8 cellular contexts compared by ENCODE assay signal in genomic region chr19:49421039-49421877, GRCh38. TPM values are rescaled to one million over a fixed set of nuclear protein-coding genes. Genes with fewer than 3 reads are reported as not detected.
DNase-seq lines count a peak whose midpoint lies in the region; ATAC-seq and TF ChIP-seq lines count a peak whose summit lies in the region.

No MANE protein-coding gene starts in this region.

- no peak overlapping the region for H2AK5ac ChIP-seq in mesenchymal stem cell (ENCODE audit: low read length, severe bottlenecking)

- no peak for TF ChIP-seq CTCF in CD8-positive, alpha-beta T cell (IDR thresholded peaks at IDR 0.05)
- no peak for TF ChIP-seq CTCF in upper lobe of right lung (IDR thresholded peaks at IDR 0.05)

- H3K18ac ChIP-seq in mesenchymal stem cell (ENCODE audit: low read depth in 1 of 2, low read length in 2 of 2), result no peak overlapping the region

- no peak overlapping the region for H3K9ac ChIP-seq in mesenchymal stem cell (ENCODE audit: low read length)

- no peaks in the 10 kb centered on the region for H3K79me1 ChIP-seq in mesenchymal stem cell (replicated peaks; ENCODE audit: low read length, poor library complexity, severe bottlenecking)

- H2BK12ac ChIP-seq in mesenchymal stem cell (ENCODE audit: low read length in 2 of 2), result no peak overlapping the region

- H3K36me3 ChIP-seq in CD8-positive, alpha-beta T cell (ENCODE audit: insufficient read depth, low read length), result no peaks in the 10 kb centered on the region
- H3K36me3 ChIP-seq in mesenchymal stem cell (ENCODE audit: control insufficient read depth in 1 of 2, insufficient read depth in 2 of 2, low read depth in 1 of 2, low read length in 2 of 2), result no peaks in the 10 kb centered on the region
- H3K36me3 ChIP-seq in upper lobe of right lung, result no peaks in the 10 kb centered on the region

- H3K9me3 ChIP-seq in CD8-positive, alpha-beta T cell (ENCODE audit: low read length), result no peaks in the 10 kb centered on the region
- H3K9me3 ChIP-seq in mesenchymal stem cell (ENCODE audit: control insufficient read depth, low read length), result no peaks in the 10 kb centered on the region
- no peaks in the 10 kb centered on the region for H3K9me3 ChIP-seq in upper lobe of right lung

- no peak overlapping the region for H3K23ac ChIP-seq in mesenchymal stem cell (ENCODE audit: low read length in 2 of 2)

- ATAC-seq in CD8-positive, alpha-beta T cell, result peak; percentile 50
- ATAC-seq in upper lobe of right lung (peak; percentile 79), HG02981 (IDR thresholded peaks at IDR 0.05; ENCODE audit: unreplicated experiment) (no peak), GM21423 (IDR thresholded peaks at IDR 0.05; ENCODE audit: unreplicated experiment) (no peak)

- no peak overlapping the region for H2BK15ac ChIP-seq in mesenchymal stem cell (ENCODE audit: low read depth, poor library complexity, severe bottlenecking)

- no peaks in the 10 kb centered on the region for H3K9me3 Mint-ChIP-seq in CD8-positive, alpha-beta T cell

- no peak overlapping the region for H3K27ac ChIP-seq in CD8-positive, alpha-beta T cell (ENCODE audit: low read depth, low read length)
- H3K27ac ChIP-seq in mesenchymal stem cell (ENCODE audit: low read length, poor library complexity, severe bottlenecking) (no peak overlapping the region), upper lobe of right lung (no peak overlapping the region)

- H3K14ac ChIP-seq in mesenchymal stem cell (ENCODE audit: low read length in 2 of 2), result no peak overlapping the region

- peaks cover 39% of the 10 kb centered on the region for H3K27me3 ChIP-seq in CD8-positive, alpha-beta T cell (ENCODE audit: insufficient read depth, low read length)
- H3K27me3 ChIP-seq in mesenchymal stem cell (ENCODE audit: control insufficient read depth in 1 of 2, insufficient read depth in 1 of 2, low read length in 2 of 2) (peaks cover 77 to 99% of the 10 kb centered on the region in 2 experiments), upper lobe of right lung (peaks cover 48% of the 10 kb centered on the region)

- peaks cover 41% of the 10 kb centered on the region for H3K4me1 ChIP-seq in CD8-positive, alpha-beta T cell (ENCODE audit: insufficient read depth, low read length)
- H3K4me1 ChIP-seq in mesenchymal stem cell (ENCODE audit: control insufficient read depth, insufficient read depth, low read depth, low read length) (peaks cover 15% of the 10 kb centered on the region), upper lobe of right lung (peaks cover 13% of the 10 kb centered on the region)

- no peak overlapping the region for H3K4ac ChIP-seq in mesenchymal stem cell (ENCODE audit: low read depth in 1 of 2, low read length in 2 of 2)

- H4K91ac ChIP-seq in mesenchymal stem cell (ENCODE audit: low read length), result no peak overlapping the region

- in situ Hi-C loops in SK-MEL-5 (cut with HindIII; ENCODE audit: low pct_unique_long_range_greater_than_20kb, low sequenced_read_pairs), result no loop called here

- no peaks in the 10 kb centered on the region for H3K36me3 Mint-ChIP-seq in CD8-positive, alpha-beta T cell

- H3K4me2 ChIP-seq in mesenchymal stem cell (ENCODE audit: low read length, poor library complexity, severe bottlenecking), result peak overlapping the region; percentile 30

- H3K4me3 ChIP-seq in CD8-positive, alpha-beta T cell (ENCODE audit: low read depth, low read length), result no peak overlapping the region
- H3K4me3 ChIP-seq in mesenchymal stem cell (ENCODE audit: insufficient read depth in 1 of 2, low read depth in 1 of 2, low read length in 2 of 2), result peak overlapping the region; percentile 26 to 41
- H3K4me3 ChIP-seq in upper lobe of right lung, result peak overlapping the region; percentile 11

- no peak overlapping the region for H3K27ac Mint-ChIP-seq in CD8-positive, alpha-beta T cell

- no peak overlapping the region for H2BK5ac ChIP-seq in mesenchymal stem cell (ENCODE audit: low read depth, low read length, poor library complexity, severe bottlenecking)

- peak in 2 of 7 experiments; percentile 28 to 34 for DNase-seq in CD8-positive, alpha-beta T cell
- DNase-seq in SK-MEL-5 (ENCODE audit: low read depth, low spot score) (peak; percentile 60), dermis blood vessel endothelial cell (peak; percentile 60), mesenchymal stem cell (peak; percentile 24), upper lobe of right lung (peak; percentile 84)

- H3K27me3 Mint-ChIP-seq in CD8-positive, alpha-beta T cell (ENCODE audit: low read depth), result peaks cover 75% of the 10 kb centered on the region

- H3K4me1 Mint-ChIP-seq in CD8-positive, alpha-beta T cell (ENCODE audit: low read depth), result peaks cover 45% of the 10 kb centered on the region

- H3K4me3 Mint-ChIP-seq in CD8-positive, alpha-beta T cell, result peak overlapping the region; percentile 49

- no peak overlapping the region for H2BK120ac ChIP-seq in mesenchymal stem cell (ENCODE audit: low read depth, low read length)

- CTCF ChIA-PET in CD8-positive, alpha-beta T cell (lab: Charles Lee), result interaction anchor here (1.0 to 3.6 kb wide), 3 partner anchors 8 to 29 kb away, joined by 4 to 17 read pairs (median 4); no protein-coding TSS in a partner anchor

- POLR2A ChIA-PET in CD8-positive, alpha-beta T cell (lab: Charles Lee), result interaction anchor here (0.8 to 1.2 kb wide), 2 partner anchors 8 to 11 kb away, joined by 3 read pairs; no protein-coding TSS in a partner anchor

- TF ChIP-seq EP300 in Ishikawa (IDR thresholded peaks at IDR 0.05; ENCODE audit: borderline replicate concordance), result no peak

- no peak for TF ChIP-seq RAD21 in Ishikawa (IDR thresholded peaks at IDR 0.05; ENCODE audit: low read depth)

- no peak overlapping the region for H4K8ac ChIP-seq in mesenchymal stem cell (ENCODE audit: low read length)

- no peak overlapping the region for H2AFZ ChIP-seq in mesenchymal stem cell (ENCODE audit: low read depth, low read length)

- intact Hi-C loops in CD8-positive, alpha-beta T cell (cut with DNase I, micrococcal nuclease), result no loop called here
- intact Hi-C loops in upper lobe of right lung (cut with DNase I), result no loop called here

- WGBS in mesenchymal stem cell, result 18% methylated on average over 48 of the region's 48 CpGs

TF ChIP-seq in Ishikawa, 13 proteins besides CTCF, POLR2A, EP300 and RAD21 (continues in another document):
- TF ChIP-seq TEAD4 (IDR thresholded peaks at IDR 0.05), result no peak
- no peak for TF ChIP-seq CREB1 (IDR thresholded peaks at IDR 0.05; ENCODE audit: low read depth)
- no peak for TF ChIP-seq TAF1 (IDR thresholded peaks at IDR 0.05; ENCODE audit: low read depth)
- peak; percentile 48; the same call in 1 of the 2 replicates for TF ChIP-seq NFIC (IDR thresholded peaks at IDR 0.05)
- TF ChIP-seq TCF12 (IDR thresholded peaks at IDR 0.05; ENCODE audit: low read depth), result no peak
- TF ChIP-seq USF1 (IDR thresholded peaks at IDR 0.05), result no peak
- TF ChIP-seq EGR1 (IDR thresholded peaks at IDR 0.05), result peak; percentile 7; the same call in 1 of the 2 replicates
- no peak for TF ChIP-seq YY1 (IDR thresholded peaks at IDR 0.05; ENCODE audit: low read depth)
- no peak for TF ChIP-seq CEBPB (IDR thresholded peaks at IDR 0.05)
- TF ChIP-seq ZBTB7A (IDR thresholded peaks at IDR 0.05; ENCODE audit: low read depth), result no peak

RNA-seq across cellular contexts. Expression of gene PTH2, which starts 2.0 kb away (rescaled TPM):
- total RNA-seq in CD8-positive, alpha-beta T cell, result not detected
- total RNA-seq in SK-MEL-5 (2014; rRNA removed; shearing (Covaris generic)), result not detected in 2 replicates
- not detected in 2 replicates for polyA plus RNA-seq in SK-MEL-5 (2015; cell fraction: cytosol; rRNA removed)
- polyA plus RNA-seq in SK-MEL-5 (2015; cell fraction: nucleus; rRNA removed), result not detected in 2 replicates
- total RNA-seq in dermis blood vessel endothelial cell, result not detected in 2 replicates
- polyA plus RNA-seq in mesenchymal stem cell (2013, experiment 1 of 2), result not detected
- not detected for polyA plus RNA-seq in mesenchymal stem cell (2013, experiment 2 of 2)
- total RNA-seq in upper lobe of right lung, result not detected

RNA-seq across cellular contexts. Expression of gene GFY, which starts 3.9 kb away (rescaled TPM):
- total RNA-seq in CD8-positive, alpha-beta T cell, result not detected
- total RNA-seq in SK-MEL-5 (2014; rRNA removed; shearing (Covaris generic)), result not detected in 2 replicates
- not detected in 2 replicates for polyA plus RNA-seq in SK-MEL-5 (2015; cell fraction: cytosol; rRNA removed)
- not detected in 2 replicates for polyA plus RNA-seq in SK-MEL-5 (2015; cell fraction: nucleus; rRNA removed)
- total RNA-seq in dermis blood vessel endothelial cell, result not detected in 2 replicates
- not detected for polyA plus RNA-seq in mesenchymal stem cell (2013, experiment 1 of 2)
- not detected for polyA plus RNA-seq in mesenchymal stem cell (2013, experiment 2 of 2)
- total RNA-seq in upper lobe of right lung, result not detected

RNA-seq across cellular contexts. Expression of gene SLC17A7, which starts 20.1 kb away (rescaled TPM):
- total RNA-seq in CD8-positive, alpha-beta T cell, result under 1 TPM in 1 of 2 experiments, not detected in 1; 0.11 TPM
- total RNA-seq in SK-MEL-5 (2014; rRNA removed; shearing (Covaris generic)), result 1.2 TPM in 2 replicates
- polyA plus RNA-seq in SK-MEL-5 (2015; cell fraction: cytosol; rRNA removed), result 3.9 and 6.2 TPM in 2 replicates
- 1.9 and 3.3 TPM in 2 replicates for polyA plus RNA-seq in SK-MEL-5 (2015; cell fraction: nucleus; rRNA removed)
- total RNA-seq in dermis blood vessel endothelial cell, result 0.17 and 0.42 TPM in 2 replicates
- polyA plus RNA-seq in mesenchymal stem cell (2013, experiment 1 of 2), result 0.66 TPM
- 0.63 TPM for polyA plus RNA-seq in mesenchymal stem cell (2013, experiment 2 of 2)
- total RNA-seq in upper lobe of right lung, result 0.69 TPM

RNA-seq across cellular contexts. Expression of gene PIH1D1, which starts 30.4 kb away (rescaled TPM):
- 100 to 1,000 TPM; 113 to 119 TPM for total RNA-seq in CD8-positive, alpha-beta T cell
- total RNA-seq in SK-MEL-5 (2014; rRNA removed; shearing (Covaris generic)), result 60.8 and 64.1 TPM in 2 replicates
- polyA plus RNA-seq in SK-MEL-5 (2015; cell fraction: cytosol; rRNA removed), result 48.1 and 51.3 TPM in 2 replicates
- polyA plus RNA-seq in SK-MEL-5 (2015; cell fraction: nucleus; rRNA removed), result 216 and 229 TPM in 2 replicates
- total RNA-seq in dermis blood vessel endothelial cell (143 and 169 TPM in 2 replicates), upper lobe of right lung (64.2 TPM)
- 54.8 TPM for polyA plus RNA-seq in mesenchymal stem cell (2013, experiment 1 of 2)
- 53.7 TPM for polyA plus RNA-seq in mesenchymal stem cell (2013, experiment 2 of 2)

RNA-seq across cellular contexts. Expression of gene ALDH16A1, which starts 31.8 kb away (rescaled TPM):
- total RNA-seq in CD8-positive, alpha-beta T cell, result 10 to 100 TPM; 26.1 to 30.7 TPM
- total RNA-seq in SK-MEL-5 (2014; rRNA removed; shearing (Covaris generic)), result 15.1 and 16.7 TPM in 2 replicates
- polyA plus RNA-seq in SK-MEL-5 (2015; cell fraction: cytosol; rRNA removed), result 23.0 and 27.3 TPM in 2 replicates
- 18.7 and 24.1 TPM in 2 replicates for polyA plus RNA-seq in SK-MEL-5 (2015; cell fraction: nucleus; rRNA removed)
- total RNA-seq in dermis blood vessel endothelial cell, result 55.3 and 82.5 TPM in 2 replicates
- polyA plus RNA-seq in mesenchymal stem cell (2013, experiment 1 of 2), result 7.6 TPM
- polyA plus RNA-seq in mesenchymal stem cell (2013, experiment 2 of 2), result 6.8 TPM
- total RNA-seq in upper lobe of right lung, result 32.3 TPM

Comparison
In these comparisons a context has a peak if more than half of its experiments do, and no peak if none do; other contexts are left out.
1. ATAC-seq: peak in CD8-positive, alpha-beta T cell (single experiment) and upper lobe of right lung (single experiment); none in HG02981 (single experiment) and GM21423 (single experiment).